In the genomic region with DNA sequence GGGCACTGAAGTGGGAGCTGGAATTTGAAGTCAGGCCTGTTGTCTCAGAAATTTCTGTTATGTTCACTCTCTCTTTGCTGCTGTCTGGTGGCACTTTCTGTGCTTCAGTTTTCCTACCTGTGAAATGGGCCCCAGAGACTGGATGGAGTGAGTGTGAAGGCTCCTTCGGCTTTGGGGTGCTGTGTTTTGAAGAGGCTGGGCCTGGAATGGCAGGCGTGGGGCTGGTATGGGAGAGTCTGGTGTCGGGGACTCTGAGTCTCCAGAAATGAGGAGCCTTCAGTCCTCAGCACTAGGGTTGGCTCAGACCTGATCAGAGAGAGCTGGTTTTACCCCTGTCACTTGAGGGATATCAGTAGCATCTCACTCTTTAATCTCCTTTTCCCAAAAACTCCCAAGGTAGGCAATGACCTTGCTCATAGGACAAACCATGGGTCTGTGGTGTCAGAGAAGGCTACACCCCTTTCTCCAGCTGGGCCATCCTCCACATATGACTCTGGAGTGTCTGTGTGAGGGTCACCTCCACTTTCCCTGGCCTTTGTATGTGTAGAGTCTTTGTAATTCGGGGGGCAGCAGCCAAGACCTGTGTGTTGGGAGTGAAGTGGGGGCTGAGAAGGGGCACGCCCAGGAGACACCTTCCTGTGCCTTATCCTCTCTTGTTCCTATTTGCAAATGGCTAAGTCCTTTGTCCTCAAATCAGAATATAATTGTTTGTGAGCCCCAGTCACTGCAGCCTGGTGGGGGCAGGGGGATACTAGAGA, we compare ENCODE assay signal across 26 cellular contexts.
DNase-seq lines count a peak whose midpoint lies in the region; ATAC-seq and TF ChIP-seq lines count a peak whose summit lies in the region.
"Had no signal": no experiment of that assay in that cellular context is flagged by ENCODE, and none has a peak within 500 bp of the region (broad histone marks: within the 10 kb centered on the region; RNA-seq: fewer than 3 reads in every experiment).

No MANE protein-coding gene starts in this region.

- no peaks in the 10 kb centered on the region for H3K27me3 ChIP-seq in BLaER1 treated with 17β-estradiol and CSF1 and Interleukin-3, amounts not matched to agents 10 nM and 100 nM
- H3K27me3 ChIP-seq in lung (ENCODE audit: control insufficient read depth, insufficient read depth), result no peaks in the 10 kb centered on the region
- peaks cover 0 to 25% (median 8%) of the 10 kb centered on the region in 3 donors for H3K27me3 ChIP-seq in sigmoid colon
- H3K27me3 ChIP-seq in mammary epithelial cell (ENCODE audit: insufficient read depth, low read length), result no peaks in the 10 kb centered on the region
- H3K27me3 ChIP-seq in psoas muscle (ENCODE audit: insufficient read depth in 3 of 3, low read length in 2 of 3), result peaks cover 0 to 30% (median 12%) of the 10 kb centered on the region in 3 donors
- H3K27me3 ChIP-seq: MG63 had no signal

- no TSS peak for BruUV-seq in mammary epithelial cell (replicated peaks; lab: Mats Ljungman, UMichigan)

- no peaks in the 10 kb centered on the region for H3K36me3 ChIP-seq in BLaER1 treated with 17β-estradiol and CSF1 and Interleukin-3, amounts not matched to agents 10 nM and 100 nM
- H3K36me3 ChIP-seq in lung (ENCODE audit: control insufficient read depth in 2 of 2, insufficient read depth in 2 of 2, low read length in 2 of 2) (no peaks in the 10 kb centered on the region), sigmoid colon (no peaks in the 10 kb centered on the region), mammary epithelial cell (ENCODE audit: insufficient read depth, low read length) (no peaks in the 10 kb centered on the region), psoas muscle (ENCODE audit: insufficient read depth in 1 of 2, low read depth in 1 of 2) (no peaks in the 10 kb centered on the region)
- H3K36me3 ChIP-seq: HAP-1, MG63 had no signal

- no peak overlapping the region for H3K9ac ChIP-seq in BLaER1 treated with 17β-estradiol and CSF1 and Interleukin-3, amounts not matched to agents 10 nM and 100 nM
- H3K9ac ChIP-seq in mammary epithelial cell (ENCODE audit: insufficient read depth, low read length), result no peak overlapping the region
- H3K9ac ChIP-seq: GM23248 had no signal

- in situ Hi-C loops in mammary epithelial cell (cut with MboI; ENCODE audit: low sequenced_read_pairs in 2 of 2), result loop anchor here in 1 of 2 donors (10.0 to 25.0 kb wide), 3 partner anchors 189 to 1196 kb away; partner anchors contain the start of gene MATN1

- no peak overlapping the region for H3K4me3 Mint-ChIP-seq in activated CD8-positive, alpha-beta memory T cell treated with anti-CD3 and anti-CD28 coated beads, Interleukin-2, amount 10 ng/mL, durations not matched to agents 7 days and 5 days
- H3K4me3 Mint-ChIP-seq: CD8-positive, alpha-beta T cell had no signal

- H3K4me3 ChIP-seq in BLaER1 treated with 17β-estradiol and CSF1 and Interleukin-3, amounts not matched to agents 10 nM and 100 nM, result no peak overlapping the region
- no peak overlapping the region for H3K4me3 ChIP-seq in lung
- H3K4me3 ChIP-seq in sigmoid colon, result no peak overlapping the region
- no peak overlapping the region for H3K4me3 ChIP-seq in mammary epithelial cell (replicated peaks in 1 of 3; ENCODE audit: insufficient read depth in 1 of 3, low read depth in 2 of 3, low read length in 3 of 3)
- H3K4me3 ChIP-seq in psoas muscle, result no peak overlapping the region
- H3K4me3 ChIP-seq: A549, GM12878, GM23248, HAP-1, K562, MG63, PC-9 had no signal

- POLR2A ChIA-PET in RWPE1 (lab: Yijun Ruan, JAX; ENCODE audit: low non-redundant PET), result no interaction called here

- H2AFZ ChIP-seq in mammary epithelial cell (ENCODE audit: low read depth, low read length), result no peak overlapping the region
- H2AFZ ChIP-seq: GM23248, PC-9 had no signal

- no peak for TF ChIP-seq POLR2A in sigmoid colon (IDR thresholded peaks at IDR 0.05)

- TF ChIP-seq EP300 in sigmoid colon (IDR thresholded peaks at IDR 0.05), result no peak

- H3K27ac ChIP-seq in BLaER1 treated with 17β-estradiol and CSF1 and Interleukin-3, amounts not matched to agents 10 nM and 100 nM, result no peak overlapping the region
- H3K27ac ChIP-seq in lung (ENCODE audit: low read depth in 1 of 2, low read length in 1 of 2), result no peak overlapping the region
- H3K27ac ChIP-seq in sigmoid colon, result no peak overlapping the region
- no peak overlapping the region for H3K27ac ChIP-seq in RWPE1
- no peak overlapping the region for H3K27ac ChIP-seq in mammary epithelial cell (ENCODE audit: insufficient read depth, low read depth, low read length)
- H3K27ac ChIP-seq in psoas muscle, result no peak overlapping the region
- H3K27ac ChIP-seq: A549, GM23248, PC-9 had no signal

- no peak overlapping the region for H3K27ac Mint-ChIP-seq in activated CD8-positive, alpha-beta memory T cell treated with anti-CD3 and anti-CD28 coated beads, Interleukin-2, amount 10 ng/mL, durations not matched to agents 7 days and 5 days
- H3K27ac Mint-ChIP-seq: CD8-positive, alpha-beta T cell had no signal

- DNase-seq in activated CD8-positive, alpha-beta memory T cell treated with anti-CD3 and anti-CD28 coated beads, Interleukin-2, amount 10 ng/mL, durations not matched to agents 7 days and 5 days, result peak; percentile 25
- DNase-seq in lung (ENCODE audit: low spot score) (peak; percentile 6), sigmoid colon (peak; percentile 26), RWPE1 (ENCODE audit: low spot score) (no peak), putamen (ENCODE audit: low spot score) (no peak), mammary epithelial cell (no peak), psoas muscle (no peak)
- DNase-seq: C1 segment of cervical spinal cord, DND-41, GM23248, MG63, NCI-H1048, NCI-H1436, NCI-H187 treated with DMSO at 0.1 percent for 48 hours, NCI-H2227 treated with DMSO at 0.1 percent for 48 hours, NCI-H510A, NCI-H748 treated with DMSO at 0.1 percent for 48 hours, PC-9, RPMI8226 had no signal

- ATAC-seq in activated CD8-positive, alpha-beta memory T cell treated with anti-CD3 and anti-CD28 coated beads, Interleukin-2, amount 10 ng/mL, durations not matched to agents 7 days and 5 days, result no peak
- ATAC-seq in lung (ENCODE audit: insufficient read depth, low FRiP score), result no peak
- ATAC-seq in psoas muscle, result no peak
- ATAC-seq: A549; CD8-positive, alpha-beta T cell; GM12878; HepG2; K562 had no signal

- intact Hi-C loops in sigmoid colon (cut with DNase I), result no loop called here
- intact Hi-C loops in mammary epithelial cell (cut with micrococcal nuclease), result no loop called here
- intact Hi-C loops in psoas muscle (cut with DNase I), result loop anchor here in 1 of 2 donors (10.0 kb wide), 2 partner anchors 169 to 339 kb away; no protein-coding TSS in a partner anchor

- 82 to 86% methylated on average over 5 of the region's 5 CpGs for WGBS in lung, 2 donors
- 78 to 86% methylated on average over 5 of the region's 5 CpGs for WGBS in sigmoid colon, 2 donors
- 65% methylated on average over 5 of the region's 5 CpGs for WGBS in mammary epithelial cell (ENCODE audit: low coverage, missing lambda C conversion rate)
- WGBS in psoas muscle, 3 donors, result 90 to 92% (median 92%) methylated on average over 5 of the region's 5 CpGs

- peaks cover 0 to 26% (median 21%) of the 10 kb centered on the region in 10 experiments; a peak in 14 of 20 replicates for H3K4me1 ChIP-seq in BLaER1 treated with 17β-estradiol and CSF1 and Interleukin-3, amounts not matched to agents 10 nM and 100 nM
- H3K4me1 ChIP-seq in lung (ENCODE audit: control insufficient read depth in 2 of 2, insufficient read depth in 2 of 2, low read length in 2 of 2) (no peaks in the 10 kb centered on the region), sigmoid colon (no peaks in the 10 kb centered on the region), mammary epithelial cell (ENCODE audit: insufficient read depth, low read length) (no peaks in the 10 kb centered on the region), psoas muscle (no peaks in the 10 kb centered on the region)
- H3K4me1 ChIP-seq: A549, HAP-1 had no signal

- no peaks in the 10 kb centered on the region for H3K36me3 Mint-ChIP-seq in activated CD8-positive, alpha-beta memory T cell treated with anti-CD3 and anti-CD28 coated beads, Interleukin-2, amount 10 ng/mL, durations not matched to agents 7 days and 5 days
- H3K36me3 Mint-ChIP-seq: CD8-positive, alpha-beta T cell had no signal

- H3K4me1 Mint-ChIP-seq in activated CD8-positive, alpha-beta memory T cell treated with anti-CD3 and anti-CD28 coated beads, Interleukin-2, amount 10 ng/mL, durations not matched to agents 7 days and 5 days, result no peaks in the 10 kb centered on the region

- no peaks in the 10 kb centered on the region for H3K9me3 Mint-ChIP-seq in activated CD8-positive, alpha-beta memory T cell treated with anti-CD3 and anti-CD28 coated beads, Interleukin-2, amount 10 ng/mL, durations not matched to agents 7 days and 5 days (ENCODE audit: low read depth)

- no peak for TF ChIP-seq CTCF in lung (IDR thresholded peaks at IDR 0.05; ENCODE audit: control extremely low read depth, extremely low read depth)
- TF ChIP-seq CTCF in sigmoid colon (IDR thresholded peaks at IDR 0.05), result no peak
- no peak for TF ChIP-seq CTCF in RWPE1 (conservative IDR thresholded peaks at IDR 0.05; ENCODE audit: low read depth)
- no peak for TF ChIP-seq CTCF in mammary epithelial cell (conservative IDR thresholded peaks at IDR 0.05 in 1 of 2, IDR thresholded peaks at IDR 0.05 in 1 of 2; ENCODE audit: extremely low read depth in 1 of 2, insufficient read depth in 1 of 2, low read depth in 1 of 2, low read length in 2 of 2)
- no peak for TF ChIP-seq CTCF in psoas muscle (IDR thresholded peaks at IDR 0.05)

- H3K4me2 ChIP-seq in BLaER1 treated with 17β-estradiol and CSF1 and Interleukin-3, amounts not matched to agents 10 nM and 100 nM, result peak overlapping the region in 8 of 11 experiments; percentile 8 to 29 (median 18); a peak in 10 of 22 replicates
- no peak overlapping the region for H3K4me2 ChIP-seq in mammary epithelial cell (ENCODE audit: insufficient read depth, low read depth, low read length)
- H3K4me2 ChIP-seq: A549, PC-9 had no signal

- dilution Hi-C loops in mammary epithelial cell (cut with HindIII; ENCODE audit: low sequenced_read_pairs), result loop anchor here (10.0 kb wide), 1 partner anchor 579 kb away; no protein-coding TSS in a partner anchor

- CTCF ChIA-PET in activated CD8-positive, alpha-beta memory T cell treated with anti-CD3 and anti-CD28 coated beads, Interleukin-2, amount 10 ng/mL, durations not matched to agents 7 days and 5 days (lab: Charles Lee), result no interaction called here
- CTCF ChIA-PET in RWPE1 (lab: Yijun Ruan, JAX) (interaction anchor here (0.8 kb wide), 1 partner anchor 825 kb away, joined by 5 read pairs; no protein-coding TSS in a partner anchor), mammary epithelial cell (lab: Charles Lee; ENCODE audit: low non-redundant PET) (no interaction called here)

- peaks cover 8% of the 10 kb centered on the region for H3K27me3 Mint-ChIP-seq in activated CD8-positive, alpha-beta memory T cell treated with anti-CD3 and anti-CD28 coated beads, Interleukin-2, amount 10 ng/mL, durations not matched to agents 7 days and 5 days

- no peaks in the 10 kb centered on the region for H3K79me2 ChIP-seq in mammary epithelial cell (ENCODE audit: insufficient read depth, low read length)

- no peaks in the 10 kb centered on the region for H3K9me3 ChIP-seq in BLaER1 treated with 17β-estradiol and CSF1 and Interleukin-3, amounts not matched to agents 10 nM and 100 nM (replicated peaks in 1 of 11)
- H3K9me3 ChIP-seq in lung (ENCODE audit: control insufficient read depth in 2 of 2, insufficient read depth in 1 of 2, low read length in 1 of 2) (no peaks in the 10 kb centered on the region), sigmoid colon (peaks cover 0 to 2% (median 0%) of the 10 kb centered on the region in 4 donors), mammary epithelial cell (replicated peaks; ENCODE audit: insufficient read depth, low read length) (no peaks in the 10 kb centered on the region), psoas muscle (no peaks in the 10 kb centered on the region)
- H3K9me3 ChIP-seq: A549, HAP-1, MG63 had no signal

- H4K20me1 ChIP-seq in BLaER1 treated with 17β-estradiol and CSF1 and Interleukin-3, amounts not matched to agents 10 nM and 100 nM, result no peaks in the 10 kb centered on the region
- no peaks in the 10 kb centered on the region for H4K20me1 ChIP-seq in mammary epithelial cell (ENCODE audit: insufficient read depth, low read length)

Comparison
In these comparisons a context has a peak if more than half of its experiments do, and no peak if none do; other contexts are left out.
1. DNase-seq: peak in activated CD8-positive, alpha-beta memory T cell treated with anti-CD3 and anti-CD28 coated beads, Interleukin-2, amount 10 ng/mL, durations not matched to agents 7 days and 5 days (single experiment), lung (single experiment) and sigmoid colon (single experiment); none in RWPE1 (single experiment), putamen (single experiment), mammary epithelial cell (single experiment) and psoas muscle (0 of 2).